Comparison of ENCODE assay signal across 11 cellular contexts in the genomic region with DNA sequence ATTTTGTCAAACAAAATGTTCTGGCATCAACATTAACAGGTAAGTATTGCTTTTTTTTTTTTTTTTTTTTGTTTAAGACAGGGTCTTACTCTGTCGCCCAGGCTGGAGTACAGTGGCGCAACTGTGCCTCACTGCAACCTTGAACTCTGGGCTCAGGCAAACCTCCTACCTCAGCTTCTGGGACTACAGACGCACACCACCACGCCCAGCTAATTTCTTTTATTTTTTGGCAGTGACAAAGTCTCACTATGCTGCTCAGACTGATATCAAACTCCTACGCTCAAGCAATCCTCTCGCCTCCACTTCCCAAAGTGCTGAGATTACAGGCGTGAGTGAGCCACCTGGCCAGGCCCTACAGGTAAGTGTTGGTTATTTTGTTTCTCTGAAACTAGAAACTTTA. TPM values are rescaled to one million over a fixed set of nuclear protein-coding genes. Genes with fewer than 3 reads are reported as not detected.
DNase-seq lines count a peak whose midpoint lies in the region; ATAC-seq and TF ChIP-seq lines count a peak whose summit lies in the region.
"Had no signal": no experiment of that assay in that cellular context is flagged by ENCODE, and none has a peak within 500 bp of the region (broad histone marks: within the 10 kb centered on the region; RNA-seq: fewer than 3 reads in every experiment).

No MANE protein-coding gene starts in this region.

- H3K9me1 ChIP-seq in IMR-90 (ENCODE audit: insufficient read depth, low read length) = 0 out of 2 replicates have a peak, but pooled peaks cover 3% of the 10 kb centered on the region

- no peak overlapping the region for H4K91ac ChIP-seq in IMR-90 (ENCODE audit: insufficient read depth, low read depth, low read length)

- no peak for TF ChIP-seq CTCF in IMR-90 (conservative IDR thresholded peaks at IDR 0.05; ENCODE audit: low read depth, low read length)
- no peak for TF ChIP-seq CTCF in nephron progenitor cell (IDR thresholded peaks at IDR 0.05)

- H3K27ac ChIP-seq in CD4-positive, alpha-beta memory T cell (ENCODE audit: low read depth, low read length) = no peak overlapping the region
- H3K27ac ChIP-seq in IMR-90 (ENCODE audit: insufficient read depth, low read length) = no peak overlapping the region
- H3K27ac ChIP-seq: thoracic aorta, VCaP had no signal

- H3K9me3 ChIP-seq in CD4-positive, alpha-beta memory T cell (ENCODE audit: control insufficient read depth in 1 of 2, low read length in 2 of 2) = no peaks in the 10 kb centered on the region
- no peaks in the 10 kb centered on the region for H3K9me3 ChIP-seq in IMR-90 (ENCODE audit: control insufficient read depth, insufficient read depth, low read length)
- H3K9me3 ChIP-seq: thoracic aorta had no signal

- H3K27me3 ChIP-seq in CD4-positive, alpha-beta memory T cell (ENCODE audit: insufficient read depth, low read length) = no peaks in the 10 kb centered on the region
- H3K27me3 ChIP-seq in IMR-90 (ENCODE audit: control insufficient read depth, insufficient read depth, low read length) = no peaks in the 10 kb centered on the region

- no peak overlapping the region for H2BK20ac ChIP-seq in IMR-90 (ENCODE audit: low read depth, low read length)

- H3K9ac ChIP-seq in IMR-90 (ENCODE audit: low read depth, low read length) = no peak overlapping the region

- H3K4me2 ChIP-seq in IMR-90 (ENCODE audit: low read depth, low read length) = no peak overlapping the region

- H4K20me1 ChIP-seq in IMR-90 (ENCODE audit: insufficient read depth, low read length) = peaks cover 53% of the 10 kb centered on the region

- no peak overlapping the region for H3K18ac ChIP-seq in IMR-90 (ENCODE audit: low read depth, low read length)

- intact Hi-C loops in CD4-positive, alpha-beta memory T cell (cut with micrococcal nuclease) = loop anchor here (5.0 kb wide), 1 partner anchor 862 kb away; no protein-coding TSS in a partner anchor
- intact Hi-C loops in IMR-90 (cut with micrococcal nuclease) = no loop called here

- in situ Hi-C loops in IMR-90 (cut with MboI; ENCODE audit: low sequenced_read_pairs) = no loop called here

- peaks cover 36 to 56% (median 42%) of the 10 kb centered on the region in 4 donors for H3K4me1 Mint-ChIP-seq in CD4-positive, alpha-beta memory T cell
- peaks cover 16% of the 10 kb centered on the region for H3K4me1 Mint-ChIP-seq in activated naive CD8-positive, alpha-beta T cell treated with anti-CD3 and anti-CD28 coated beads, Interleukin-2, amount 10 ng/mL, durations not matched to agents 7 days and 5 days
- peaks cover 38% of the 10 kb centered on the region for H3K4me1 Mint-ChIP-seq in nephron progenitor cell

- no peak overlapping the region for H4K5ac ChIP-seq in IMR-90 (ENCODE audit: low read depth, low read length)

- no TSS peak for BruUV-seq in IMR-90 (replicated peaks; lab: Mats Ljungman, UMichigan)

- no peak for TF ChIP-seq POLR2A in IMR-90 (IDR thresholded peaks at IDR 0.05; ENCODE audit: low read depth, low read length)

- peaks cover 0 to 2% (median 0%) of the 10 kb centered on the region in 8 donors for H3K9me3 Mint-ChIP-seq in CD4-positive, alpha-beta memory T cell
- H3K9me3 Mint-ChIP-seq in activated naive CD8-positive, alpha-beta T cell treated with anti-CD3 and anti-CD28 coated beads, Interleukin-2, amount 10 ng/mL, durations not matched to agents 7 days and 5 days = peaks cover 6% of the 10 kb centered on the region
- peaks cover 24% of the 10 kb centered on the region for H3K9me3 Mint-ChIP-seq in nephron progenitor cell

- no peak overlapping the region; the same call in 1 of the 2 replicates for H3K4ac ChIP-seq in IMR-90 (ENCODE audit: low read depth, low read length)

- H3K36me3 Mint-ChIP-seq in CD4-positive, alpha-beta memory T cell = peaks cover 4 to 6% of the 10 kb centered on the region in 2 donors
- peaks cover 7% of the 10 kb centered on the region for H3K36me3 Mint-ChIP-seq in activated naive CD8-positive, alpha-beta T cell treated with anti-CD3 and anti-CD28 coated beads, Interleukin-2, amount 10 ng/mL, durations not matched to agents 7 days and 5 days
- peaks cover 36% of the 10 kb centered on the region for H3K36me3 Mint-ChIP-seq in nephron progenitor cell (ENCODE audit: low read depth)

- WGBS in IMR-90 (ENCODE audit: extremely low coverage in 2 of 2, insufficient read length in 1 of 2), 2 experiments = no CpG with 5 or more reads among the region's 7 CpGs

- no peaks in the 10 kb centered on the region for H3K27me3 Mint-ChIP-seq in CD4-positive, alpha-beta memory T cell
- H3K27me3 Mint-ChIP-seq in activated naive CD8-positive, alpha-beta T cell treated with anti-CD3 and anti-CD28 coated beads, Interleukin-2, amount 10 ng/mL, durations not matched to agents 7 days and 5 days = peaks cover 2% of the 10 kb centered on the region
- peaks cover 4% of the 10 kb centered on the region for H3K27me3 Mint-ChIP-seq in nephron progenitor cell (ENCODE audit: low read depth, poor library complexity)

- POLR2A ChIA-PET in CD4-positive, alpha-beta memory T cell (lab: Charles Lee; ENCODE audit: partially characterized antibody) = interaction anchor here (0.6 to 3.9 kb wide), 6 partner anchors 17 to 137 kb away, joined by 3 to 19 read pairs (median 5); partner anchors contain the start of gene SHISAL2A
- POLR2A ChIA-PET in IMR-90 (lab: Charles Lee; ENCODE audit: unreplicated experiment) = no interaction called here
- POLR2A ChIA-PET in activated naive CD8-positive, alpha-beta T cell treated with anti-CD3 and anti-CD28 coated beads, Interleukin-2, amount 10 ng/mL, durations not matched to agents 7 days and 5 days (lab: Charles Lee) = no interaction called here

- H3K56ac ChIP-seq in IMR-90 (ENCODE audit: extremely low read depth, insufficient read depth, low read length) = no peak overlapping the region

- no peak overlapping the region for H2BK120ac ChIP-seq in IMR-90 (ENCODE audit: low read depth, low read length)

- H2AK9ac ChIP-seq in IMR-90 (replicated peaks; ENCODE audit: low read depth, low read length, poor library complexity) = no peak overlapping the region

- CTCF ChIA-PET in CD4-positive, alpha-beta memory T cell (lab: Charles Lee; ENCODE audit: partially characterized antibody) = interaction anchor here (0.8 to 1.8 kb wide), 2 partner anchors 116 to 126 kb away, joined by 3 to 5 read pairs; no protein-coding TSS in a partner anchor
- CTCF ChIA-PET in IMR-90 (lab: Yijun Ruan, JAX) = interaction anchor here (0.6 kb wide), 1 partner anchor 653 kb away, joined by 3 read pairs; no protein-coding TSS in a partner anchor

- no peak overlapping the region for H2BK15ac ChIP-seq in IMR-90 (ENCODE audit: low read depth, low read length)

- no peak overlapping the region for H3K4me3 ChIP-seq in CD4-positive, alpha-beta memory T cell (ENCODE audit: low read length in 2 of 2)
- no peak overlapping the region for H3K4me3 ChIP-seq in IMR-90 (ENCODE audit: insufficient read depth, low read depth, low read length)
- H3K4me3 ChIP-seq: thoracic aorta had no signal

- ATAC-seq in IMR-90 (ENCODE audit: low read depth) (no peak), HG02623 (IDR thresholded peaks at IDR 0.05; ENCODE audit: unreplicated experiment) (no peak), GM21825 (IDR thresholded peaks at IDR 0.05; ENCODE audit: unreplicated experiment) (no peak)
- ATAC-seq in activated naive CD8-positive, alpha-beta T cell treated with anti-CD3 and anti-CD28 coated beads, Interleukin-2, amount 10 ng/mL, durations not matched to agents 7 days and 5 days (ENCODE audit: low read depth) = no peak

- TF ChIP-seq RAD21 in IMR-90 (IDR thresholded peaks at IDR 0.05; ENCODE audit: low read length) = no peak

- H3K36me3 ChIP-seq in CD4-positive, alpha-beta memory T cell (ENCODE audit: insufficient read depth, low read length) = no peaks in the 10 kb centered on the region
- H3K36me3 ChIP-seq in IMR-90 (ENCODE audit: control insufficient read depth, insufficient read depth, low read length) = no peaks in the 10 kb centered on the region
- H3K36me3 ChIP-seq: thoracic aorta had no signal

- peak overlapping the region; percentile 2 to 67 (median 48) for H3K4me3 Mint-ChIP-seq in CD4-positive, alpha-beta memory T cell
- peak overlapping the region; percentile 54 for H3K4me3 Mint-ChIP-seq in activated naive CD8-positive, alpha-beta T cell treated with anti-CD3 and anti-CD28 coated beads, Interleukin-2, amount 10 ng/mL, durations not matched to agents 7 days and 5 days
- peak overlapping the region; percentile 23 for H3K4me3 Mint-ChIP-seq in nephron progenitor cell

- no peak overlapping the region for H4K8ac ChIP-seq in IMR-90 (ENCODE audit: low read depth in 2 of 2, low read length in 2 of 2)

- no peak overlapping the region for H2AFZ ChIP-seq in IMR-90 (replicated peaks; ENCODE audit: low read length, poor library complexity)

- peak overlapping the region in 3 of 7 donors; percentile 2 to 85 (median 6) for H3K27ac Mint-ChIP-seq in CD4-positive, alpha-beta memory T cell
- no peak overlapping the region for H3K27ac Mint-ChIP-seq in activated naive CD8-positive, alpha-beta T cell treated with anti-CD3 and anti-CD28 coated beads, Interleukin-2, amount 10 ng/mL, durations not matched to agents 7 days and 5 days
- no peak overlapping the region for H3K27ac Mint-ChIP-seq in nephron progenitor cell

- no peak for DNase-seq in CD4-positive, alpha-beta memory T cell
- no peak for DNase-seq in IMR-90
- DNase-seq in activated naive CD8-positive, alpha-beta T cell treated with anti-CD3 and anti-CD28 coated beads, Interleukin-2, amount 10 ng/mL, durations not matched to agents 7 days and 5 days = no peak
- DNase-seq in nephron progenitor cell = no peak
- DNase-seq in NCI-H69 (lab: John Stamatoyannopoulos, UW) = no peak
- DNase-seq: activated effector memory CD4-positive, alpha-beta T cell treated with anti-CD3 and anti-CD28 coated beads, Interleukin-2, amount 50 U/mL, for 16 hours; Calu3 had no signal

- H3K14ac ChIP-seq in IMR-90 (replicated peaks; ENCODE audit: low read depth, low read length) = no peak overlapping the region

- peaks cover 19 to 70% of the 10 kb centered on the region in 2 experiments; a peak in 3 of 4 replicates for H3K79me1 ChIP-seq in IMR-90 (ENCODE audit: low read depth in 1 of 2, low read length in 2 of 2)

- dilution Hi-C loops in IMR-90 (cut with HindIII; ENCODE audit: low sequenced_read_pairs, unreplicated experiment) = no loop called here

- H2AK5ac ChIP-seq in IMR-90 (ENCODE audit: low read depth, low read length) = 0 out of 2 replicates have a peak overlapping the region, but pooled peaks have one; percentile 12

- peaks cover 41% of the 10 kb centered on the region for H3K4me1 ChIP-seq in CD4-positive, alpha-beta memory T cell (ENCODE audit: insufficient read depth, low read length)
- peaks cover 4% of the 10 kb centered on the region for H3K4me1 ChIP-seq in IMR-90 (ENCODE audit: control insufficient read depth, insufficient read depth, low read length)

- H3K23ac ChIP-seq in IMR-90 (ENCODE audit: low read depth, low read length) = 0 out of 2 replicates have a peak overlapping the region, but pooled peaks have one; percentile 7

- no peak overlapping the region for H2BK5ac ChIP-seq in IMR-90 (ENCODE audit: low read depth, low read length, poor library complexity, severe bottlenecking)

RNA-seq across cellular contexts. Expression of gene TUT4, which starts 2.4 kb away (rescaled TPM):
- total RNA-seq in CD4-positive, alpha-beta memory T cell = 100 to 1,000 TPM; 151 to 159 TPM
- 10 to 100 TPM; 22.4 to 42.7 TPM for polyA plus RNA-seq in CD4-positive, alpha-beta memory T cell
- total RNA-seq in IMR-90 (2012; rRNA removed) = 10.9 and 28.6 TPM in 2 replicates
- polyA plus RNA-seq in IMR-90 (2012; rRNA removed) = 40.0 and 42.7 TPM in 2 replicates
- polyA plus RNA-seq in IMR-90 (2012; cell fraction: cytosol; rRNA removed) = 4.6 and 8.0 TPM in 2 replicates
- 94.9 and 117 TPM in 2 replicates for polyA plus RNA-seq in IMR-90 (2012; cell fraction: nucleus; rRNA removed; ENCODE audit: low replicate concordance)
- total RNA-seq in activated naive CD8-positive, alpha-beta T cell treated with anti-CD3 and anti-CD28 coated beads, Interleukin-2, amount 10 ng/mL, durations not matched to agents 7 days and 5 days = 100 to 1,000 TPM; 104 to 110 TPM

RNA-seq across cellular contexts. Expression of gene GPX7, which starts 51.7 kb away (rescaled TPM):
- 10 to 100 TPM; 26.3 to 27.5 TPM for total RNA-seq in CD4-positive, alpha-beta memory T cell
- 10 to 100 TPM; 34.1 to 34.4 TPM for polyA plus RNA-seq in CD4-positive, alpha-beta memory T cell
- total RNA-seq in IMR-90 (2012; rRNA removed) = 3.1 and 3.4 TPM in 2 replicates
- polyA plus RNA-seq in IMR-90 (2012; rRNA removed) = 3.2 and 3.8 TPM in 2 replicates
- 0.90 and 4.0 TPM in 2 replicates for polyA plus RNA-seq in IMR-90 (2012; cell fraction: cytosol; rRNA removed)
- 2.0 and 2.5 TPM in 2 replicates for polyA plus RNA-seq in IMR-90 (2012; cell fraction: nucleus; rRNA removed; ENCODE audit: low replicate concordance)
- 10 to 100 TPM; 13.5 to 13.9 TPM for total RNA-seq in activated naive CD8-positive, alpha-beta T cell treated with anti-CD3 and anti-CD28 coated beads, Interleukin-2, amount 10 ng/mL, durations not matched to agents 7 days and 5 days
- total RNA-seq: Calu3 had no signal
